Comparison of ENCODE assay signal across 8 cellular contexts in genomic region chr16:57609541-57610401, GRCh38. TPM values are rescaled to one million over a fixed set of nuclear protein-coding genes. Genes with fewer than 3 reads are reported as not detected.
DNase-seq lines count a peak whose midpoint lies in the region; ATAC-seq, FAIRE-seq and TF ChIP-seq lines count a peak whose summit lies in the region.

No MANE protein-coding gene starts in this region.

- no peak overlapping the region for H3K23ac ChIP-seq in trophoblast cell (ENCODE audit: low read length)

- H4K20me1 ChIP-seq in HepG2 (ENCODE audit: insufficient read depth, low read length), result no peaks in the 10 kb centered on the region

- H2AK5ac ChIP-seq in trophoblast cell (ENCODE audit: low read length), result no peak overlapping the region

- POLR2A ChIA-PET in HepG2 (lab: Yijun Ruan, JAX), result interaction anchor here (1.3 to 7.4 kb wide), 5 partner anchors 10 to 172 kb away, joined by 3 to 91 read pairs (median 5); partner anchors contain the start of gene KATNB1

- H3K18ac ChIP-seq in trophoblast cell (ENCODE audit: low read length), result no peak overlapping the region

- TF ChIP-seq RAD21 in HepG2 (CRISPR knock-in tag; IDR thresholded peaks at IDR 0.05), result no peak

- no peak for FAIRE-seq in HepG2 (lab: Jason Lieb, UNC)

- H2AFZ ChIP-seq in HepG2 (ENCODE audit: low read length) (no peak overlapping the region), trophoblast cell (ENCODE audit: insufficient read depth, low read length, poor library complexity) (no peak overlapping the region)

- TF ChIP-seq CTCF in HepG2 (CRISPR knock-in tag; IDR thresholded peaks at IDR 0.05) (peak; percentile 43; the same call in 1 of the 2 replicates), tibial nerve (IDR thresholded peaks at IDR 0.05) (no peak)

- H3K9me3 ChIP-seq in HepG2 (ENCODE audit: low read length) (no peaks in the 10 kb centered on the region), trophoblast cell (ENCODE audit: insufficient read depth, low read depth, low read length) (no peaks in the 10 kb centered on the region), tibial nerve (no peaks in the 10 kb centered on the region)

- H3K4ac ChIP-seq in trophoblast cell (ENCODE audit: low read depth, low read length), result no peak overlapping the region

- H2BK5ac ChIP-seq in trophoblast cell (ENCODE audit: low read depth, low read length, poor library complexity), result no peak overlapping the region

- H3K79me1 ChIP-seq in trophoblast cell (ENCODE audit: low read length), result no peaks in the 10 kb centered on the region

- H3K36me3 ChIP-seq in HepG2 (replicated peaks in 1 of 2; ENCODE audit: control insufficient read depth in 1 of 2, insufficient read depth in 2 of 2, low read length in 2 of 2) (no peaks in the 10 kb centered on the region), trophoblast cell (ENCODE audit: control insufficient read depth in 1 of 2, insufficient read depth in 2 of 2, low read length in 2 of 2) (no peaks in the 10 kb centered on the region), tibial nerve (no peaks in the 10 kb centered on the region)

- H3K4me2 ChIP-seq in HepG2 (ENCODE audit: low read depth, low read length), result peak overlapping the region; percentile 12; the same call in 1 of the 2 replicates
- H3K4me2 ChIP-seq in trophoblast cell (ENCODE audit: low read length), result no peak overlapping the region

- 30% methylated on average over 12 of the region's 12 CpGs for WGBS in HepG2 (ENCODE audit: low lambda C conversion rate)
- WGBS in trophoblast cell (ENCODE audit: extremely low coverage, insufficient coverage, insufficient read length), result no CpG with 5 or more reads among the region's 12 CpGs
- 44 to 58% methylated on average over 12 of the region's 12 CpGs for WGBS in tibial nerve, 2 donors

- CTCF ChIA-PET in HepG2 (lab: Yijun Ruan, JAX; ENCODE audit: low intra/inter-chr PET ratio, low total read pairs), result interaction anchor here (5.6 kb wide), 1 partner anchor 39 kb away, joined by 37 read pairs; no protein-coding TSS in a partner anchor

- H3K27me3 ChIP-seq in HepG2 (ENCODE audit: control insufficient read depth in 1 of 2, insufficient read depth in 2 of 2, low read length in 2 of 2) (peaks cover 4 to 27% of the 10 kb centered on the region in 2 experiments; a peak in 3 of 5 replicates), trophoblast cell (ENCODE audit: insufficient read depth, low read length) (no peaks in the 10 kb centered on the region), tibial nerve (no peaks in the 10 kb centered on the region)

- no peak overlapping the region for H4K12ac ChIP-seq in trophoblast cell (ENCODE audit: low read depth, low read length)

- intact Hi-C loops in HepG2 (cut with micrococcal nuclease; ENCODE audit: unreplicated experiment), result no loop called here

- H4K91ac ChIP-seq in trophoblast cell (ENCODE audit: low read depth, low read length), result no peak overlapping the region

- H3K14ac ChIP-seq in trophoblast cell (ENCODE audit: low read length), result no peak overlapping the region

- no peak for TF ChIP-seq POLR2A in HepG2 (IDR thresholded peaks at IDR 0.05; ENCODE audit: insufficient read depth in 1 of 2, low read depth in 2 of 2, low read length in 2 of 2)
- TF ChIP-seq POLR2A in tibial nerve (IDR thresholded peaks at IDR 0.05), result no peak

- DNase-seq in NCI-H1092 treated with DMSO at 0.1 percent for 48 hours (lab: John Stamatoyannopoulos, UW), result peak; percentile 90
- peak; percentile 60 for DNase-seq in activated gamma-delta T cell treated with anti-CD3 and anti-CD28 coated beads, Interleukin-2, amount 50 U/mL, for 16 hours (ENCODE audit: low read depth)
- DNase-seq in HepG2 (ENCODE audit: low spot score), result no peak
- DNase-seq in stimulated activated naive CD8-positive, alpha-beta T cell treated with anti-CD3 and anti-CD28 coated beads, Interleukin-15, Interleukin-2, amounts not matched to agents 100 U/mL and 50 U/mL, for 24 hours, result peak; percentile 82
- no peak for DNase-seq in trophoblast cell
- no peak for DNase-seq in tibial nerve (ENCODE audit: low spot score in 2 of 2)

- in situ Hi-C loops in HepG2 (cut with HindIII; ENCODE audit: extremely low pct_ligation_motif_present, low pct_unique_long_range_greater_than_20kb), result no loop called here

- peaks cover 57% of the 10 kb centered on the region for H3K4me1 ChIP-seq in HepG2 (ENCODE audit: insufficient read depth, low read length)
- peaks cover 0 to 4% of the 10 kb centered on the region in 2 experiments for H3K4me1 ChIP-seq in trophoblast cell (ENCODE audit: control insufficient read depth in 1 of 2, insufficient read depth in 2 of 2, low read length in 2 of 2)
- peaks cover 0 to 7% (median 0%) of the 10 kb centered on the region in 4 donors for H3K4me1 ChIP-seq in tibial nerve

- no peak overlapping the region for H2BK120ac ChIP-seq in trophoblast cell (ENCODE audit: insufficient read depth, low read length, poor library complexity)

- no peak overlapping the region for H2BK12ac ChIP-seq in trophoblast cell (ENCODE audit: low read length)

- ATAC-seq in GM18499 (IDR thresholded peaks at IDR 0.05; ENCODE audit: insufficient read depth, unreplicated experiment), result peak; percentile 83
- peak; percentile 95 for ATAC-seq in GM21786 (IDR thresholded peaks at IDR 0.05; ENCODE audit: unreplicated experiment)
- no peak for ATAC-seq in HepG2
- ATAC-seq in stimulated activated naive CD8-positive, alpha-beta T cell treated with anti-CD3 and anti-CD28 coated beads, Interleukin-15, Interleukin-2, amounts not matched to agents 100 U/mL and 50 U/mL, for 24 hours, result peak; percentile 92

- H3K9ac ChIP-seq in HepG2 (ENCODE audit: insufficient read depth, low read depth, low read length), result no peak overlapping the region
- H3K9ac ChIP-seq in trophoblast cell (ENCODE audit: low read length), result no peak overlapping the region

- no peak overlapping the region for H4K8ac ChIP-seq in trophoblast cell (ENCODE audit: low read depth, low read length)

- H3K79me2 ChIP-seq in HepG2 (ENCODE audit: insufficient read depth, low read length) (no peaks in the 10 kb centered on the region), trophoblast cell (ENCODE audit: control insufficient read depth, insufficient read depth, low read length, poor library complexity) (no peaks in the 10 kb centered on the region)

- H3K27ac ChIP-seq in HepG2 (ENCODE audit: extremely low read length, insufficient read depth, low read length), result no peak overlapping the region
- no peak overlapping the region for H3K27ac ChIP-seq in trophoblast cell (ENCODE audit: low read depth, low read length)
- H3K27ac ChIP-seq in tibial nerve, result peak overlapping the region in 1 of 4 donors; percentile 17

- no TSS peak for BruUV-seq in HepG2 (replicated peaks; lab: Mats Ljungman, UMichigan)

- no peak overlapping the region for H3K4me3 ChIP-seq in HepG2 (replicated peaks in 1 of 3; ENCODE audit: insufficient read depth in 1 of 3, low read depth in 2 of 3, low read length in 3 of 3)
- H3K4me3 ChIP-seq in trophoblast cell (ENCODE audit: low read depth, low read length), result no peak overlapping the region
- H3K4me3 ChIP-seq in tibial nerve, result no peak overlapping the region

- no peak for TF ChIP-seq EP300 in HepG2 (IDR thresholded peaks at IDR 0.05; ENCODE audit: low read depth in 2 of 2, low read length in 2 of 2)
- no peak for TF ChIP-seq EP300 in HepG2 (CRISPR knock-in tag; IDR thresholded peaks at IDR 0.05; ENCODE audit: borderline replicate concordance)
- no peak for TF ChIP-seq EP300 in tibial nerve (IDR thresholded peaks at IDR 0.05)

RNA-seq across cellular contexts. Expression of gene ADGRG1, which starts 18.7 kb away (rescaled TPM):
- total RNA-seq in HepG2 (2016; rRNA removed; fragmentation: Illumina TruSeq; extraction: Trizol) (2.8 and 5.9 TPM in 2 replicates), tibial nerve (10 to 100 TPM in 3 of 4 donors, 1 to 10 TPM in 1; 9.0 to 59.4 (median 41.8) TPM)
- total RNA-seq in HepG2 (2016; cell fraction: cytosol; rRNA removed; fragmentation: Illumina TruSeq; extraction: Trizol; ENCODE audit: low read depth), result 1.1 and 2.0 TPM in 2 replicates
- total RNA-seq in HepG2 (2016; cell fraction: insoluble cytoplasmic fraction; rRNA removed; fragmentation: Illumina TruSeq; extraction: Trizol), result 2.8 and 5.0 TPM in 2 replicates
- total RNA-seq in HepG2 (2016; cell fraction: membrane; rRNA removed; fragmentation: Illumina TruSeq; extraction: Trizol), result 3.1 and 3.2 TPM in 2 replicates
- 7.2 and 8.0 TPM in 2 replicates for total RNA-seq in HepG2 (2016; cell fraction: nucleus; rRNA removed; fragmentation: Illumina TruSeq; extraction: Trizol)
- polyA plus RNA-seq in HepG2 (2011; rRNA removed), result 2.7 and 3.3 TPM in 2 replicates
- polyA plus RNA-seq in HepG2 (2011; cell fraction: cytosol; rRNA removed), result 1.8 and 2.1 TPM in 2 replicates
- 5.0 and 7.4 TPM in 2 replicates for polyA plus RNA-seq in HepG2 (2011; cell fraction: nucleus; rRNA removed)
- polyA plus RNA-seq in HepG2 (2012), result 2.3 and 3.3 TPM in 2 replicates
- polyA plus RNA-seq in HepG2 (2016; cell fraction: cytosol; fragmentation: Illumina TruSeq; extraction: Trizol; ENCODE audit: low read depth), result 0.83 and 1.3 TPM in 2 replicates
- 2.4 and 5.1 TPM in 2 replicates for polyA plus RNA-seq in HepG2 (2016; cell fraction: insoluble cytoplasmic fraction; fragmentation: Illumina TruSeq; extraction: Trizol; ENCODE audit: low read depth)
- polyA plus RNA-seq in HepG2 (2016; cell fraction: membrane; fragmentation: Illumina TruSeq; extraction: Trizol; ENCODE audit: low read depth), result 2.8 and 3.2 TPM in 2 replicates
- 14.1 and 15.0 TPM in 2 replicates for polyA plus RNA-seq in HepG2 (2016; cell fraction: nucleus; fragmentation: Illumina TruSeq; extraction: Trizol; ENCODE audit: insufficient read depth, low read depth)
- polyA minus RNA-seq in HepG2 (2011; rRNA and poly(A)+ RNA removed; ENCODE audit: low replicate concordance), result 4.0 and 29.5 TPM in 2 replicates
- 1.8 and 1.9 TPM in 2 replicates for polyA minus RNA-seq in HepG2 (2011; cell fraction: cytosol; rRNA and poly(A)+ RNA removed)
- 2.4 and 2.8 TPM in 2 replicates for polyA minus RNA-seq in HepG2 (2011; cell fraction: nucleus; rRNA and poly(A)+ RNA removed)
- polyA plus RNA-seq in trophoblast cell (2013), result 242 and 265 TPM in 2 replicates

RNA-seq across cellular contexts. Expression of gene ADGRG3, which starts 58.3 kb away (rescaled TPM):
- total RNA-seq in HepG2 (2016; rRNA removed; fragmentation: Illumina TruSeq; extraction: Trizol) (1.0 and 2.7 TPM in 2 replicates), tibial nerve (1 to 10 TPM in 1 of 4 donors, under 1 TPM in 2, not detected in 1; 0.21 to 1.8 (median 0.90) TPM)
- total RNA-seq in HepG2 (2016; cell fraction: cytosol; rRNA removed; fragmentation: Illumina TruSeq; extraction: Trizol; ENCODE audit: low read depth), result 0.79 and 1.1 TPM in 2 replicates
- total RNA-seq in HepG2 (2016; cell fraction: insoluble cytoplasmic fraction; rRNA removed; fragmentation: Illumina TruSeq; extraction: Trizol), result 1.1 and 2.2 TPM in 2 replicates
- total RNA-seq in HepG2 (2016; cell fraction: membrane; rRNA removed; fragmentation: Illumina TruSeq; extraction: Trizol), result 1.0 and 1.5 TPM in 2 replicates
- total RNA-seq in HepG2 (2016; cell fraction: nucleus; rRNA removed; fragmentation: Illumina TruSeq; extraction: Trizol), result 2.3 and 2.7 TPM in 2 replicates
- polyA plus RNA-seq in HepG2 (2011; rRNA removed), result 11.8 and 13.6 TPM in 2 replicates
- polyA plus RNA-seq in HepG2 (2011; cell fraction: cytosol; rRNA removed), result 10.8 and 11.2 TPM in 2 replicates
- 21.1 and 23.7 TPM in 2 replicates for polyA plus RNA-seq in HepG2 (2011; cell fraction: nucleus; rRNA removed)
- 5.8 and 8.1 TPM in 2 replicates for polyA plus RNA-seq in HepG2 (2012)
- 0.49 and 0.54 TPM in 2 replicates for polyA plus RNA-seq in HepG2 (2016; cell fraction: cytosol; fragmentation: Illumina TruSeq; extraction: Trizol; ENCODE audit: low read depth)
- polyA plus RNA-seq in HepG2 (2016; cell fraction: insoluble cytoplasmic fraction; fragmentation: Illumina TruSeq; extraction: Trizol; ENCODE audit: low read depth), result 1.3 TPM in 2 replicates
- 0.65 and 1.0 TPM in 2 replicates for polyA plus RNA-seq in HepG2 (2016; cell fraction: membrane; fragmentation: Illumina TruSeq; extraction: Trizol; ENCODE audit: low read depth)
- polyA plus RNA-seq in HepG2 (2016; cell fraction: nucleus; fragmentation: Illumina TruSeq; extraction: Trizol; ENCODE audit: insufficient read depth, low read depth), result 5.4 and 6.5 TPM in 2 replicates
- polyA minus RNA-seq in HepG2 (2011; rRNA and poly(A)+ RNA removed; ENCODE audit: low replicate concordance), result 0.91 and 31.9 TPM in 2 replicates
- 4.7 and 5.3 TPM in 2 replicates for polyA minus RNA-seq in HepG2 (2011; cell fraction: cytosol; rRNA and poly(A)+ RNA removed)
- 8.9 and 10.4 TPM in 2 replicates for polyA minus RNA-seq in HepG2 (2011; cell fraction: nucleus; rRNA and poly(A)+ RNA removed)
- polyA plus RNA-seq in trophoblast cell (2013), result 0.49 and 0.54 TPM in 2 replicates

Comparison
In these comparisons a context has a peak if more than half of its experiments do, and no peak if none do; other contexts are left out.
1. DNase-seq: peak in NCI-H1092 treated with DMSO at 0.1 percent for 48 hours (single experiment), activated gamma-delta T cell treated with anti-CD3 and anti-CD28 coated beads, Interleukin-2, amount 50 U/mL, for 16 hours (single experiment) and stimulated activated naive CD8-positive, alpha-beta T cell treated with anti-CD3 and anti-CD28 coated beads, Interleukin-15, Interleukin-2, amounts not matched to agents 100 U/mL and 50 U/mL, for 24 hours (single experiment); none in HepG2 (single experiment), trophoblast cell (0 of 2) and tibial nerve (0 of 2).